11 cellular contexts compared by ENCODE assay signal in the genomic region with DNA sequence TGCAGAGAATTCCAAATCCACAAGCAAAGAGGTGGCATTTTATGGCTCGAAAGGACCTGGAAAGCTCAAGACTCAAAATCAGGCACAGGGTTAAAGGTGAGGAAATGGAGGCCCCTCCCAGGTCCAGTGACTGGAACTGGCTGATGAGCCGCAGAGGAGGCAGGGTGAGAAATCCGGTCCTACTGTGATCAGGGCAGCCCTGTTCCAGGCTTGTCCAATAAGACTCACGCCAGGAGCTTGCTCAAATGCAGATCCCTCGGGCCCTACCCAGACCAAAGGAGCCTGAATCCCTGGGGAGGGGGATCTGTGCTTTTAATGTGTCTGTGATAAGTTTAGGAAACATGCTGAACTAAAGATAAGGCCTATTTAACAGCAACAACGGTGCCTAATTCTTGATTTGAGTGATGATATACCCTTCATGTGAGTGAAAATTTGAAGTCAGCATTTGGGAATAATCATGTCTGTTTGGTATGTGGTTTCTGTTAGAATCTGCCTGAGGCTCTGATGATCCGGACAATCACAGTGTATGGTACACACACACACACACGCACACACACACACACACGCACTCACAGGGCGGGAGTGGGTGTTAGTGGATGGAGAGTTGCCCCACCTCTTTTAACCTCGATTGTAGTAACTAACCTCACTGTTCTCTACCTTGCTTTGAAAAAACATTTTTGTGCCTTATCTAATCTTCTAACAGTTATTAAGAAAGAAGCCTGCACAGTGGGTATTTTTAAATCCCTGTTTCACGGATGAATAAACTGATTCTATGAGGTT. TPM values are rescaled to one million over a fixed set of nuclear protein-coding genes. Genes with fewer than 3 reads are reported as not detected.
DNase-seq lines count a peak whose midpoint lies in the region; ATAC-seq and TF ChIP-seq lines count a peak whose summit lies in the region.
"Had no signal": no experiment of that assay in that cellular context is flagged by ENCODE, and none has a peak within 500 bp of the region (broad histone marks: within the 10 kb centered on the region; RNA-seq: fewer than 3 reads in every experiment).

No MANE protein-coding gene starts in this region.

- H3K27ac ChIP-seq in SK-N-SH (ENCODE audit: low read depth in 2 of 2, low read length in 1 of 2) = peak overlapping the region; percentile 36 to 97
- peak overlapping the region; percentile 74 for H3K27ac ChIP-seq in lower lobe of right lung
- H3K27ac ChIP-seq: 22Rv1 had no signal

- H3K79me2 ChIP-seq in SK-N-SH (ENCODE audit: insufficient read depth) = no peaks in the 10 kb centered on the region

- DNase-seq in SK-N-SH (peak; percentile 53), chondrocyte (ENCODE audit: low spot score) (no peak), lower lobe of right lung (no peak), NCI-H82 (lab: John Stamatoyannopoulos, UW) (no peak), NCI-H1105 (lab: John Stamatoyannopoulos, UW) (no peak), NCI-H2227 (lab: John Stamatoyannopoulos, UW; ENCODE audit: unreplicated experiment) (no peak)
- no peak for DNase-seq in stimulated activated naive B cell treated with anti-CD40 and anti-IgM and Interleukin-4, amounts not matched to agents 10 μg/mL and 1 μg/mL and 100 μg/mL, for 72 hours
- DNase-seq: activated T-cell treated with anti-CD3 and anti-CD28 coated beads, Interleukin-2, amount 50 U/mL, for 48 hours; NCI-H2029 had no signal

- TF ChIP-seq CTCF in SK-N-SH (IDR thresholded peaks at IDR 0.05) (no peak), chondrocyte (IDR thresholded peaks at IDR 0.05) (no peak), lower lobe of right lung (IDR thresholded peaks at IDR 0.05) (no peak)

- H3K4me2 ChIP-seq in SK-N-SH = peak overlapping the region; percentile 18; the same call in 1 of the 2 replicates

- H3F3A ChIP-seq in SK-N-SH (replicated peaks; ENCODE audit: insufficient read depth) = peaks cover 19% of the 10 kb centered on the region

- H3K4me3 ChIP-seq in SK-N-SH (ENCODE audit: low read depth in 2 of 2, low read length in 1 of 2) = no peak overlapping the region
- H3K4me3 ChIP-seq in lower lobe of right lung = no peak overlapping the region

- peak overlapping the region; percentile 14; the same call in 1 of the 2 replicates for H3K9ac ChIP-seq in SK-N-SH

- no peaks in the 10 kb centered on the region for H3K9me2 ChIP-seq in SK-N-SH

- 65% methylated on average over 8 of the region's 12 CpGs for WGBS in SK-N-SH (ENCODE audit: low lambda C conversion rate)

- peak in 1 of 2 experiments; percentile 60; a peak in 1 of 4 replicates for TF ChIP-seq EP300 in SK-N-SH (IDR thresholded peaks at IDR 0.05; ENCODE audit: borderline replicate concordance in 1 of 2, low read depth in 1 of 2, low read length in 1 of 2)

- no peaks in the 10 kb centered on the region for H3K9me3 ChIP-seq in SK-N-SH
- H3K9me3 ChIP-seq in lower lobe of right lung = no peaks in the 10 kb centered on the region

- no peaks in the 10 kb centered on the region for H4K20me1 ChIP-seq in SK-N-SH (ENCODE audit: insufficient read depth)

- H3K27me3 ChIP-seq in SK-N-SH (ENCODE audit: insufficient read depth) (no peaks in the 10 kb centered on the region), lower lobe of right lung (ENCODE audit: low read depth) (no peaks in the 10 kb centered on the region)

- POLR2A ChIA-PET in SK-N-SH (lab: Yijun Ruan, JAX) = no interaction called here

- ATAC-seq in SK-N-SH treated with all-trans-retinoic acid at 6 μM for 48 hours (no peak), lower lobe of right lung (no peak)
- no peak for ATAC-seq in stimulated activated naive B cell treated with anti-CD40 and anti-IgM and Interleukin-4, amounts not matched to agents 10 μg/mL and 1 μg/mL and 100 μg/mL, for 72 hours (replicated peaks)

- H3K4me1 ChIP-seq in SK-N-SH (ENCODE audit: control insufficient read depth in 1 of 2, insufficient read depth in 2 of 2, low read depth in 1 of 2, low read length in 1 of 2) = peaks cover 47 to 49% of the 10 kb centered on the region in 2 experiments
- H3K4me1 ChIP-seq in lower lobe of right lung = peaks cover 53% of the 10 kb centered on the region

- no peaks in the 10 kb centered on the region for H3K36me3 Mint-ChIP-seq in chondrocyte (ENCODE audit: low read depth)
- no peaks in the 10 kb centered on the region for H3K36me3 Mint-ChIP-seq in stimulated activated naive B cell treated with anti-CD40 and anti-IgM and Interleukin-4, amounts not matched to agents 10 μg/mL and 1 μg/mL and 100 μg/mL, for 72 hours

- intact Hi-C loops in lower lobe of right lung (cut with DNase I) = no loop called here

- no peak overlapping the region for H3K4me3 Mint-ChIP-seq in chondrocyte (ENCODE audit: unreplicated experiment)
- no peak overlapping the region for H3K4me3 Mint-ChIP-seq in stimulated activated naive B cell treated with anti-CD40 and anti-IgM and Interleukin-4, amounts not matched to agents 10 μg/mL and 1 μg/mL and 100 μg/mL, for 72 hours

- CTCF ChIA-PET in SK-N-SH (lab: Yijun Ruan, JAX) = interaction anchor here (0.8 to 5.2 kb wide), 5 partner anchors 10 to 51 kb away, joined by 3 to 32 read pairs (median 4); no protein-coding TSS in a partner anchor

- H3K4me1 Mint-ChIP-seq in chondrocyte (ENCODE audit: low read depth) = peaks cover 73% of the 10 kb centered on the region
- peaks cover 45 to 63% of the 10 kb centered on the region in 2 donors for H3K4me1 Mint-ChIP-seq in stimulated activated naive B cell treated with anti-CD40 and anti-IgM and Interleukin-4, amounts not matched to agents 10 μg/mL and 1 μg/mL and 100 μg/mL, for 72 hours

- TF ChIP-seq RAD21 in SK-N-SH (IDR thresholded peaks at IDR 0.05; ENCODE audit: low read length) = no peak

- peak overlapping the region; percentile 31; the same call in 1 of the 2 replicates for H2AFZ ChIP-seq in SK-N-SH (ENCODE audit: low read depth)

- no peaks in the 10 kb centered on the region for H3K9me3 Mint-ChIP-seq in chondrocyte (ENCODE audit: low read depth)
- no peaks in the 10 kb centered on the region for H3K9me3 Mint-ChIP-seq in stimulated activated naive B cell treated with anti-CD40 and anti-IgM and Interleukin-4, amounts not matched to agents 10 μg/mL and 1 μg/mL and 100 μg/mL, for 72 hours

- H3K36me3 ChIP-seq in SK-N-SH (replicated peaks in 1 of 2; ENCODE audit: control insufficient read depth in 1 of 2, insufficient read depth in 2 of 2, low read length in 1 of 2) (no peaks in the 10 kb centered on the region), lower lobe of right lung (no peaks in the 10 kb centered on the region)

- peak overlapping the region; percentile 92 for H3K27ac Mint-ChIP-seq in chondrocyte (ENCODE audit: unreplicated experiment)
- no peak overlapping the region for H3K27ac Mint-ChIP-seq in stimulated activated naive B cell treated with anti-CD40 and anti-IgM and Interleukin-4, amounts not matched to agents 10 μg/mL and 1 μg/mL and 100 μg/mL, for 72 hours

- H3K27me3 Mint-ChIP-seq in chondrocyte (ENCODE audit: low read depth) = no peaks in the 10 kb centered on the region
- no peaks in the 10 kb centered on the region for H3K27me3 Mint-ChIP-seq in stimulated activated naive B cell treated with anti-CD40 and anti-IgM and Interleukin-4, amounts not matched to agents 10 μg/mL and 1 μg/mL and 100 μg/mL, for 72 hours

TF ChIP-seq in SK-N-SH, 30 proteins besides CTCF, POLR2A, EP300 and RAD21:
- TF ChIP-seq GABPA (IDR thresholded peaks at IDR 0.05; ENCODE audit: low read depth) (no peak), FOXJ3 (CRISPR knock-in tag; IDR thresholded peaks at IDR 0.05) (peak; percentile 88), RCOR1 (IDR thresholded peaks at IDR 0.05; ENCODE audit: low read length) (peak; percentile 86; the same call in 1 of the 2 replicates), GATA2 (CRISPR knock-in tag; IDR thresholded peaks at IDR 0.05) (peak; percentile 98)
- TF ChIP-seq, protein P1, sequence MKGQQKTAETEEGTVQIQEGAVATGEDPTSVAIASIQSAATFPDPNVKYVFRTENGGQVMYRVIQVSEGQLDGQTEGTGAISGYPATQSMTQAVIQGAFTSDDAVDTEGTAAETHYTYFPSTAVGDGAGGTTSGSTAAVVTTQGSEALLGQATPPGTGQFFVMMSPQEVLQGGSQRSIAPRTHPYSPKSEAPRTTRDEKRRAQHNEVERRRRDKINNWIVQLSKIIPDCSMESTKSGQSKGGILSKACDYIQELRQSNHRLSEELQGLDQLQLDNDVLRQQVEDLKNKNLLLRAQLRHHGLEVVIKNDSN (IDR thresholded peaks at IDR 0.05; ENCODE audit: borderline replicate concordance, low read depth) = no peak

TF ChIP-seq in SK-N-SH treated with all-trans-retinoic acid at 6 μM for 48 hours, 23 proteins besides CTCF, POLR2A, EP300 and RAD21 (continues in another document):
- TF ChIP-seq OSR1 (CRISPR knock-in tag; IDR thresholded peaks at IDR 0.05) = no peak
- TF ChIP-seq, protein P2, sequence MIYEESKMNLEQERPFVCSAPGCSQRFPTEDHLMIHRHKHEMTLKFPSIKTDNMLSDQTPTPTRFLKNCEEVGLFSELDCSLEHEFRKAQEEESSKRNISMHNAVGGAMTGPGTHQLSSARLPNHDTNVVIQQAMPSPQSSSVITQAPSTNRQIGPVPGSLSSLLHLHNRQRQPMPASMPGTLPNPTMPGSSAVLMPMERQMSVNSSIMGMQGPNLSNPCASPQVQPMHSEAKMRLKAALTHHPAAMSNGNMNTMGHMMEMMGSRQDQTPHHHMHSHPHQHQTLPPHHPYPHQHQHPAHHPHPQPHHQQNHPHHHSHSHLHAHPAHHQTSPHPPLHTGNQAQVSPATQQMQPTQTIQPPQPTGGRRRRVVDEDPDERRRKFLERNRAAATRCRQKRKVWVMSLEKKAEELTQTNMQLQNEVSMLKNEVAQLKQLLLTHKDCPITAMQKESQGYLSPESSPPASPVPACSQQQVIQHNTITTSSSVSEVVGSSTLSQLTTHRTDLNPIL (CRISPR knock-in tag; IDR thresholded peaks at IDR 0.05; ENCODE audit: low read depth) = no peak
- no peak for TF ChIP-seq ESRRG (CRISPR knock-in tag; IDR thresholded peaks at IDR 0.05)
- TF ChIP-seq ARNTL (CRISPR knock-in tag; IDR thresholded peaks at IDR 0.05; ENCODE audit: borderline replicate concordance, low read depth) = no peak
- TF ChIP-seq, protein P3, sequence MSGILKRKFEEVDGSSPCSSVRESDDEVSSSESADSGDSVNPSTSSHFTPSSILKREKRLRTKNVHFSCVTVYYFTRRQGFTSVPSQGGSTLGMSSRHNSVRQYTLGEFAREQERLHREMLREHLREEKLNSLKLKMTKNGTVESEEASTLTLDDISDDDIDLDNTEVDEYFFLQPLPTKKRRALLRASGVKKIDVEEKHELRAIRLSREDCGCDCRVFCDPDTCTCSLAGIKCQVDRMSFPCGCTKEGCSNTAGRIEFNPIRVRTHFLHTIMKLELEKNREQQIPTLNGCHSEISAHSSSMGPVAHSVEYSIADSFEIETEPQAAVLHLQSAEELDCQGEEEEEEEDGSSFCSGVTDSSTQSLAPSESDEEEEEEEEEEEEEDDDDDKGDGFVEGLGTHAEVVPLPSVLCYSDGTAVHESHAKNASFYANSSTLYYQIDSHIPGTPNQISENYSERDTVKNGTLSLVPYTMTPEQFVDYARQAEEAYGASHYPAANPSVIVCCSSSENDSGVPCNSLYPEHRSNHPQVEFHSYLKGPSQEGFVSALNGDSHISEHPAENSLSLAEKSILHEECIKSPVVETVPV (CRISPR knock-in tag; IDR thresholded peaks at IDR 0.05) = no peak

RNA-seq across cellular contexts. Expression of a gene that starts 54.1 kb away (rescaled TPM):
- polyA plus RNA-seq in SK-N-SH (2012; rRNA removed) = 3.9 and 4.6 TPM in 2 replicates
- polyA plus RNA-seq in SK-N-SH (2012; cell fraction: cytosol; rRNA removed) = 3.3 and 4.3 TPM in 2 replicates
- 7.6 and 11.9 TPM in 2 replicates for polyA plus RNA-seq in SK-N-SH (2012; cell fraction: nucleus; rRNA removed)
- total RNA-seq in chondrocyte (14.9 to 16.4 TPM (median 16.0 TPM) in 3 replicates), lower lobe of right lung (72.4 TPM)
